In genomic region chrX:42577936-42578335, GRCh38 we compare ENCODE assay signal across 27 cellular contexts.
A peak's percentile ranks its signal among the peaks of the same experiment; 100 is the strongest.
DNase-seq lines count a peak whose midpoint lies in the region; ATAC-seq and TF ChIP-seq lines count a peak whose summit lies in the region.
"Had no signal": no experiment of that assay in that cellular context is flagged by ENCODE, and none has a peak within 500 bp of the region (broad histone marks: within the 10 kb centered on the region; RNA-seq: fewer than 3 reads in every experiment).

No MANE protein-coding gene starts in this region.

- H3K27me3 Mint-ChIP-seq in Caco-2 (ENCODE audit: insufficient read depth, unreplicated experiment): no peaks in the 10 kb centered on the region
- H3K27me3 Mint-ChIP-seq in T-cell: peaks cover 0 to 10% of the 10 kb centered on the region in 2 donors

- H3K4me3 Mint-ChIP-seq in Caco-2 (ENCODE audit: unreplicated experiment): no peak overlapping the region
- H3K4me3 Mint-ChIP-seq in T-cell: no peak overlapping the region

- H3K27ac Mint-ChIP-seq in Caco-2 (ENCODE audit: unreplicated experiment) (no peak overlapping the region), T-cell (peak overlapping the region; percentile 83 to 84)

- H3K9me3 ChIP-seq in Caco-2: no peaks in the 10 kb centered on the region
- H3K9me3 ChIP-seq: adrenal gland, BLaER1, breast epithelium, heart left ventricle, ovary, tibial nerve had no signal

- POLR2A ChIA-PET in Caco-2 (lab: Charles Lee): no interaction called here
- POLR2A ChIA-PET in T-cell (lab: Charles Lee): no interaction called here

- BruUV-seq in Caco-2 (replicated peaks; lab: Mats Ljungman, UMichigan): no TSS peak

- no peaks in the 10 kb centered on the region for H3K4me1 Mint-ChIP-seq in Caco-2 (ENCODE audit: low read depth, unreplicated experiment)
- H3K4me1 Mint-ChIP-seq in T-cell: peaks cover 11 to 16% (median 12%) of the 10 kb centered on the region in 3 donors

- TF ChIP-seq CTCF in Caco-2 (IDR thresholded peaks at IDR 0.05; ENCODE audit: insufficient read depth in 1 of 2, low read depth in 1 of 2, low read length in 1 of 2, severe bottlenecking in 1 of 2, unreplicated experiment in 1 of 2): no peak
- no peak for TF ChIP-seq CTCF in fibroblast of pulmonary artery (IDR thresholded peaks at IDR 0.05; ENCODE audit: low read length, missing control alignments)

- H3K36me3 ChIP-seq in Caco-2 (ENCODE audit: control insufficient read depth, insufficient read depth, low read length): no peaks in the 10 kb centered on the region
- H3K36me3 ChIP-seq: adrenal gland, BLaER1, breast epithelium, heart left ventricle, ovary, tibial nerve, WERI-Rb-1 had no signal

- no peaks in the 10 kb centered on the region for H3K9me3 Mint-ChIP-seq in Caco-2 (ENCODE audit: unreplicated experiment)
- H3K9me3 Mint-ChIP-seq in T-cell: peaks cover 0 to 3% (median 0%) of the 10 kb centered on the region in 3 donors

- no peaks in the 10 kb centered on the region for H3K4me1 ChIP-seq in Caco-2
- H3K4me1 ChIP-seq: adrenal gland, BLaER1, breast epithelium, heart left ventricle, tibial nerve had no signal

- H3K36me3 Mint-ChIP-seq in Caco-2 (ENCODE audit: insufficient read depth, unreplicated experiment) (no peaks in the 10 kb centered on the region), T-cell (no peaks in the 10 kb centered on the region)

- H3K4me3 ChIP-seq in Caco-2 (ENCODE audit: low read depth, low read length) (no peak overlapping the region), fibroblast of pulmonary artery (replicated peaks; ENCODE audit: low read depth, low read length) (no peak overlapping the region)
- H3K4me3 ChIP-seq: adrenal gland, BLaER1, breast epithelium, heart left ventricle, ovary, tibial nerve had no signal

- intact Hi-C loops in Caco-2 (cut with micrococcal nuclease; ENCODE audit: unreplicated experiment): no loop called here

- CTCF ChIA-PET in Caco-2 (lab: Charles Lee): no interaction called here
- CTCF ChIA-PET in T-cell (lab: Charles Lee): no interaction called here

- ATAC-seq in T-cell (replicated peaks in 1 of 4) (peak in 3 of 4 experiments; percentile 54 to 82 (median 61)), GM21529 (IDR thresholded peaks at IDR 0.05; ENCODE audit: unreplicated experiment) (no peak), HG02938 (IDR thresholded peaks at IDR 0.05; ENCODE audit: unreplicated experiment) (no peak)
- ATAC-seq: heart left ventricle, Right ventricle myocardium inferior had no signal

- DNase-seq in Caco-2 (peak; percentile 0 to 23), HT1080 (ENCODE audit: low read depth) (peak; percentile 2), T-cell (no peak), fibroblast of pulmonary artery (ENCODE audit: low read depth) (peak; percentile 7), activated T-cell treated with anti-CD3 and anti-CD28 coated beads for 4 hours (no peak)
- DNase-seq: activated CD4-positive, alpha-beta T cell treated with anti-CD3 and anti-CD28 coated beads for 48 hours; activated naive CD4-positive, alpha-beta T cell; activated T-cell treated with anti-CD3 and anti-CD28 coated beads, Interleukin-2, amount 50 U/mL, for 48 hours; adrenal gland; effector CD8-positive, alpha-beta T cell; erythroblast; foreskin fibroblast; GOT3; heart left ventricle; KG1; mammary epithelial cell; NCI-H1417 treated with DMSO at 0.1 percent for 48 hours; ovary; stimulated activated CD4-positive, alpha-beta T cell treated with anti-CD3 and anti-CD28 coated beads, Interleukin-2, amount 100 ng/mL, for 24 hours; T-helper 9 cell; WERI-Rb-1 had no signal

- no peaks in the 10 kb centered on the region for H3K27me3 ChIP-seq in Caco-2 (replicated peaks; ENCODE audit: control insufficient read depth, insufficient read depth, low read length)
- H3K27me3 ChIP-seq: breast epithelium, ovary, tibial nerve had no signal

Comparison
In these comparisons a context has a peak if more than half of its experiments do, and no peak if none do; other contexts are left out.
1. DNase-seq: peak in Caco-2 (2 of 2), HT1080 (single experiment) and fibroblast of pulmonary artery (single experiment); none in T-cell (0 of 34) and activated T-cell treated with anti-CD3 and anti-CD28 coated beads for 4 hours (single experiment).
2. ATAC-seq: peak in T-cell (3 of 4); none in GM21529 (single experiment) and HG02938 (single experiment).